In genomic region chr3:38082296-38082695, GRCh38 we compare ENCODE assay signal across 1 cellular context. TPM values are rescaled to one million over a fixed set of nuclear protein-coding genes. Genes with fewer than 3 reads are reported as not detected.
"Had no signal": no experiment of that assay in that cellular context is flagged by ENCODE, and none has a peak within 500 bp of the region (broad histone marks: within the 10 kb centered on the region; RNA-seq: fewer than 3 reads in every experiment).

No MANE protein-coding gene starts in this region.

RNA-seq across cellular contexts. Expression of gene DLEC1, which starts 43.3 kb away (rescaled TPM):
- total RNA-seq: G401 had no signal

RNA-seq across cellular contexts. Expression of gene MYD88, which starts 56.2 kb away (rescaled TPM):
- total RNA-seq: G401 had no signal
